Comparison of ENCODE assay signal across 25 cellular contexts in genomic region chr9:15235658-15236057, GRCh38.
"Had no signal": no experiment of that assay in that cellular context is flagged by ENCODE, and none has a peak within 500 bp of the region (broad histone marks: within the 10 kb centered on the region; RNA-seq: fewer than 3 reads in every experiment).

No MANE protein-coding gene starts in this region.

- H3K36me3 Mint-ChIP-seq: stimulated activated effector memory CD8-positive, alpha-beta T cell treated with anti-CD3 and anti-CD28 coated beads, Interleukin-12 subunit alpha, Interleukin-12 subunit beta, amount 100 ng/mL, for 72 hours had no signal

- H3K27me3 Mint-ChIP-seq: naive thymus-derived CD4-positive, alpha-beta T cell; type B pancreatic cell had no signal

- H3K4me3 ChIP-seq: dorsolateral prefrontal cortex, gastroesophageal sphincter, heart left ventricle, hepatocyte, left lung, psoas muscle, sigmoid colon, stomach, thyroid gland had no signal

- ATAC-seq: esophagus mucosa; gastroesophageal sphincter; heart left ventricle; left lung; naive thymus-derived CD4-positive, alpha-beta T cell; psoas muscle; right cardiac atrium; stimulated activated effector memory CD8-positive, alpha-beta T cell treated with anti-CD3 and anti-CD28 coated beads, Interleukin-12 subunit alpha, Interleukin-12 subunit beta, amount 100 ng/mL, for 72 hours had no signal

- H3K27ac Mint-ChIP-seq: mesothelial cell of epicardium; nephron; stimulated activated effector memory CD8-positive, alpha-beta T cell treated with anti-CD3 and anti-CD28 coated beads, Interleukin-12 subunit alpha, Interleukin-12 subunit beta, amount 100 ng/mL, for 72 hours; type B pancreatic cell had no signal

- DNase-seq: dorsolateral prefrontal cortex; effector CD4-positive, alpha-beta T cell; foreskin fibroblast; heart left ventricle; kidney; left lung; mesenchymal stem cell; naive thymus-derived CD4-positive, alpha-beta T cell; nucleus accumbens; posterior cingulate gyrus; psoas muscle; right cardiac atrium; sigmoid colon; stimulated activated CD4-positive, alpha-beta T cell treated with anti-CD3 and anti-CD28 coated beads, Interleukin-2, amount 100 ng/mL, for 24 hours; stimulated activated CD4-positive, alpha-beta T cell treated with anti-CD3 and anti-CD28 coated beads, Interleukin-4, amount 100 ng/mL, for 24 hours; stimulated activated naive CD4-positive, alpha-beta T cell treated with Interleukin-2 at 50 U/mL for 16 hours; stomach; thyroid gland had no signal

- H3K4me3 Mint-ChIP-seq: mesothelial cell of epicardium; naive thymus-derived CD4-positive, alpha-beta T cell; nephron; stimulated activated effector memory CD8-positive, alpha-beta T cell treated with anti-CD3 and anti-CD28 coated beads, Interleukin-12 subunit alpha, Interleukin-12 subunit beta, amount 100 ng/mL, for 72 hours; type B pancreatic cell had no signal

- H3K36me3 ChIP-seq: gastroesophageal sphincter, heart left ventricle, left lung, sigmoid colon, stomach, thyroid gland had no signal

- H3K4me1 ChIP-seq: gastroesophageal sphincter, left lung, psoas muscle had no signal

- H3K9me3 ChIP-seq: thyroid gland had no signal
